In the genomic region with DNA sequence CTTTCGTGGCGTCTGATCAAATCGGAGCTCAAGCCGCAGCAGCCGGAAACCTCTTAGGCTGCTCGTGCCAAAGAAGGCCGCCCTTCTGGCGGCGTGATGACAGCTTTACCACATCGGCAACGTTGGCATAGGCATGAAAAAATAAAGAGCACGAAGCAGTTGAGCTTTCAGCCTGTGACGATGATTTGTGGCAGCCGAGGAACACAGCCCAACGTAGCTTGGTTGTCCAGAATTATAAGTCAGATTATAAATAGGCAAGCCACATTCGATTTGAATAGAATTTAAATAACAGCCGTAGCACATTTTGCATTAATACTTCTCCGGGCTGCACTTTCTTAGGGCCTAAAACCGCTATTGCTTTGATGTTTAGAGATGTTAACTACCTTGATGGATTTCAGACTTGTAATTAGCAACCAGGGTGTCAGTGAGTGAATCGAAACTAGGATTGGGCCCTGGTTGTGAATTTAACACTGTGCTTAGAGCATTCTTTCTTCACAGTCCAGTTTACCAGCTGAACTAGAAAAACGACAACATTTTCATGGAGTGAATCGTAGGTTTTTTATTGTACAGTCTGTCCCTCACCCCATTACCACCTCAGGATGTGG, we compare ENCODE assay signal across 8 cellular contexts. TPM values are rescaled to one million over a fixed set of nuclear protein-coding genes. Genes with fewer than 3 reads are reported as not detected.
DNase-seq lines count a peak whose midpoint lies in the region; ATAC-seq and TF ChIP-seq lines count a peak whose summit lies in the region.

No MANE protein-coding gene starts in this region.

- CTCF ChIA-PET in activated CD8-positive, alpha-beta T cell treated with anti-CD3 and anti-CD28 coated beads for 36 hours (lab: Charles Lee), result interaction anchor here (0.8 to 1.9 kb wide), 10 partner anchors 14 to 504 kb away, joined by 3 to 8 read pairs (median 3); a partner anchor contains a TSS

- H3K4me3 Mint-ChIP-seq in activated CD8-positive, alpha-beta T cell treated with anti-CD3 and anti-CD28 coated beads for 36 hours, result peak overlapping the region; percentile 91
- H3K4me3 Mint-ChIP-seq in memory B cell, result peak overlapping the region; percentile 95

- no peaks in the 10 kb centered on the region for H3K27me3 Mint-ChIP-seq in activated CD8-positive, alpha-beta T cell treated with anti-CD3 and anti-CD28 coated beads for 36 hours
- no peaks in the 10 kb centered on the region for H3K27me3 Mint-ChIP-seq in memory B cell

- POLR2A ChIA-PET in activated CD8-positive, alpha-beta T cell treated with anti-CD3 and anti-CD28 coated beads for 36 hours (lab: Charles Lee), result interaction anchor here (0.5 to 6.5 kb wide), 18 partner anchors 8 to 793 kb away, joined by 3 to 88 read pairs (median 4); a partner anchor contains a TSS

- peaks cover 30% of the 10 kb centered on the region for H3K4me1 Mint-ChIP-seq in activated CD8-positive, alpha-beta T cell treated with anti-CD3 and anti-CD28 coated beads for 36 hours (ENCODE audit: low read depth)
- H3K4me1 Mint-ChIP-seq in memory B cell, result peaks cover 10% of the 10 kb centered on the region

- DNase-seq in A172 (ENCODE audit: low spot score), result peak; percentile 61
- DNase-seq in NCI-H748 treated with DMSO at 0.1 percent for 48 hours (lab: John Stamatoyannopoulos, UW), result peak; percentile 60
- peak; percentile 90 for DNase-seq in activated CD8-positive, alpha-beta T cell treated with anti-CD3 and anti-CD28 coated beads for 36 hours
- DNase-seq in effector CD4-positive, alpha-beta T cell, result peak; percentile 81
- peak; percentile 67 to 79 for DNase-seq in memory B cell (ENCODE audit: low spot score in 2 of 2)
- DNase-seq in stimulated activated CD8-positive, alpha-beta memory T cell treated with anti-CD3 and anti-CD28 coated beads, Interleukin-12 subunit alpha, Interleukin-12 subunit beta, amount 100 ng/mL, for 4 hours (ENCODE audit: low read depth), result peak; percentile 64

- H3K27ac Mint-ChIP-seq in activated CD8-positive, alpha-beta T cell treated with anti-CD3 and anti-CD28 coated beads for 36 hours, result peak overlapping the region; percentile 100
- H3K27ac Mint-ChIP-seq in memory B cell, result peak overlapping the region; percentile 100

- ATAC-seq in GM18909 (IDR thresholded peaks at IDR 0.05; ENCODE audit: poor library complexity, unreplicated experiment), result peak; percentile 32
- peak; percentile 30 for ATAC-seq in HG03432 (IDR thresholded peaks at IDR 0.05; ENCODE audit: unreplicated experiment)
- ATAC-seq in activated CD8-positive, alpha-beta T cell treated with anti-CD3 and anti-CD28 coated beads for 36 hours, result peak; percentile 49
- peak; percentile 39 for ATAC-seq in memory B cell (ENCODE audit: low read depth)

- intact Hi-C loops in activated CD8-positive, alpha-beta T cell treated with anti-CD3 and anti-CD28 coated beads for 36 hours (cut with micrococcal nuclease), result no loop called here

- no peaks in the 10 kb centered on the region for H3K9me3 Mint-ChIP-seq in activated CD8-positive, alpha-beta T cell treated with anti-CD3 and anti-CD28 coated beads for 36 hours
- no peaks in the 10 kb centered on the region for H3K9me3 Mint-ChIP-seq in memory B cell

- TF ChIP-seq CTCF in activated CD8-positive, alpha-beta T cell treated with anti-CD3 and anti-CD28 coated beads for 36 hours (IDR thresholded peaks at IDR 0.05), result no peak

- H3K36me3 Mint-ChIP-seq in activated CD8-positive, alpha-beta T cell treated with anti-CD3 and anti-CD28 coated beads for 36 hours (ENCODE audit: low read depth), result peaks cover 36% of the 10 kb centered on the region
- no peaks in the 10 kb centered on the region for H3K36me3 Mint-ChIP-seq in memory B cell

RNA-seq across cellular contexts. Expression of a gene that starts 0.9 kb away (rescaled TPM):
- 111 and 145 TPM in 2 replicates for total RNA-seq in A172 (2014; rRNA removed; shearing (Covaris generic))
- 100 to 1,000 TPM; 128 to 137 TPM for total RNA-seq in activated CD8-positive, alpha-beta T cell treated with anti-CD3 and anti-CD28 coated beads for 36 hours

RNA-seq across cellular contexts. Expression of a gene that starts 40.4 kb away (rescaled TPM):
- total RNA-seq in A172 (2014; rRNA removed; shearing (Covaris generic)), result 10.3 and 11.5 TPM in 2 replicates
- total RNA-seq in activated CD8-positive, alpha-beta T cell treated with anti-CD3 and anti-CD28 coated beads for 36 hours, result 10 to 100 TPM; 20.9 to 23.9 TPM

Comparison
In these comparisons a context has a peak if more than half of its experiments do, and no peak if none do; other contexts are left out.
1. Peak in every context shown above with its lines: DNase-seq and ATAC-seq.